ENCODE assay signal across 18 cellular contexts in genomic region chr15:69548771-69549170, GRCh38.
DNase-seq lines count a peak whose midpoint lies in the region; ATAC-seq and TF ChIP-seq lines count a peak whose summit lies in the region.
"Had no signal": no experiment of that assay in that cellular context is flagged by ENCODE, and none has a peak within 500 bp of the region (broad histone marks: within the 10 kb centered on the region; RNA-seq: fewer than 3 reads in every experiment).

No MANE protein-coding gene starts in this region.

- H3K27me3 Mint-ChIP-seq in neural progenitor cell (ENCODE audit: insufficient read depth, low read depth) (peaks cover 5% of the 10 kb centered on the region), immature natural killer cell (ENCODE audit: low read depth in 3 of 3) (peaks cover 6 to 10% (median 7%) of the 10 kb centered on the region in 3 donors)

- no peaks in the 10 kb centered on the region for H4K20me1 ChIP-seq in neural progenitor cell (ENCODE audit: low read depth)

- no peak overlapping the region for H3K9ac ChIP-seq in neural progenitor cell

- H3K27ac ChIP-seq in neural progenitor cell, result no peak overlapping the region
- H3K27ac ChIP-seq: RWPE1 had no signal

- H3K79me2 ChIP-seq in neural progenitor cell (ENCODE audit: low read depth), result no peaks in the 10 kb centered on the region

- in situ Hi-C loops in ACHN (cut with HindIII; ENCODE audit: low pct_ligation_motif_present, low pct_unique_long_range_greater_than_20kb, low sequenced_read_pairs), result no loop called here

- DNase-seq in ACHN, result peak; percentile 19
- peak; percentile 17 for DNase-seq in NCI-H2171 (lab: John Stamatoyannopoulos, UW)
- peak; percentile 27 for DNase-seq in left cardiac atrium
- DNase-seq in neural progenitor cell (ENCODE audit: low spot score), result no peak
- DNase-seq in glomerular visceral epithelial cell (ENCODE audit: extremely low spot score), result no peak
- DNase-seq in NCI-H2196 treated with DMSO at 0.1 percent for 48 hours (lab: John Stamatoyannopoulos, UW; ENCODE audit: unreplicated experiment), result no peak
- no peak for DNase-seq in immature natural killer cell
- DNase-seq: COR-L47; HCEC 1CT; Karpas-422; MM.1S; NCI-H1105 treated with DMSO at 0.1 percent for 48 hours; NCI-H1930; NK-92 treated with Interleukin-12 subunit alpha and Interleukin-12 subunit beta, amount 100 ng/mL, for 24 hours; OCI-M1 had no signal

- no peaks in the 10 kb centered on the region for H3K4me1 ChIP-seq in neural progenitor cell

- H3K4me3 Mint-ChIP-seq in neural progenitor cell (no peak overlapping the region), immature natural killer cell (no peak overlapping the region)
- H3K4me3 Mint-ChIP-seq: CD14-positive monocyte had no signal

- TF ChIP-seq CTCF in neural progenitor cell (IDR thresholded peaks at IDR 0.05), result no peak

- H3K9me3 Mint-ChIP-seq in neural progenitor cell (peaks cover 14% of the 10 kb centered on the region), immature natural killer cell (peaks cover 0 to 12% (median 0%) of the 10 kb centered on the region in 6 donors)

- peaks cover 2% of the 10 kb centered on the region for H3K36me3 Mint-ChIP-seq in neural progenitor cell
- peaks cover 6% of the 10 kb centered on the region in 3 donors for H3K36me3 Mint-ChIP-seq in immature natural killer cell

- H3K4me2 ChIP-seq in neural progenitor cell, result no peak overlapping the region

- H3K36me3 ChIP-seq in neural progenitor cell, result no peaks in the 10 kb centered on the region

- intact Hi-C loops in left cardiac atrium (cut with DNase I), result no loop called here

- H3K4me1 Mint-ChIP-seq in neural progenitor cell, result peaks cover 26% of the 10 kb centered on the region
- peaks cover 12 to 20% of the 10 kb centered on the region in 2 donors for H3K4me1 Mint-ChIP-seq in immature natural killer cell

- H3K27ac Mint-ChIP-seq in neural progenitor cell (peak overlapping the region; percentile 40), immature natural killer cell (no peak overlapping the region)

- H3F3A ChIP-seq in neural progenitor cell (ENCODE audit: low read depth), result no peaks in the 10 kb centered on the region

- H3K9me3 ChIP-seq in neural progenitor cell (ENCODE audit: low read depth), result no peaks in the 10 kb centered on the region

- peak; percentile 85 to 87 for ATAC-seq in left cardiac atrium
- ATAC-seq in GM18873 (IDR thresholded peaks at IDR 0.05; ENCODE audit: low FRiP score, unreplicated experiment), result no peak

- no peaks in the 10 kb centered on the region for H3K27me3 ChIP-seq in neural progenitor cell

- H2AFZ ChIP-seq in neural progenitor cell (replicated peaks), result no peak overlapping the region

- H3K4me3 ChIP-seq in neural progenitor cell, result no peak overlapping the region

Comparison
In these comparisons a context has a peak if more than half of its experiments do, and no peak if none do; other contexts are left out.
1. DNase-seq: peak in ACHN (single experiment), NCI-H2171 (single experiment) and left cardiac atrium (single experiment); none in neural progenitor cell (single experiment), glomerular visceral epithelial cell (single experiment), NCI-H2196 treated with DMSO at 0.1 percent for 48 hours (single experiment) and immature natural killer cell (0 of 3).